In the genomic region with DNA sequence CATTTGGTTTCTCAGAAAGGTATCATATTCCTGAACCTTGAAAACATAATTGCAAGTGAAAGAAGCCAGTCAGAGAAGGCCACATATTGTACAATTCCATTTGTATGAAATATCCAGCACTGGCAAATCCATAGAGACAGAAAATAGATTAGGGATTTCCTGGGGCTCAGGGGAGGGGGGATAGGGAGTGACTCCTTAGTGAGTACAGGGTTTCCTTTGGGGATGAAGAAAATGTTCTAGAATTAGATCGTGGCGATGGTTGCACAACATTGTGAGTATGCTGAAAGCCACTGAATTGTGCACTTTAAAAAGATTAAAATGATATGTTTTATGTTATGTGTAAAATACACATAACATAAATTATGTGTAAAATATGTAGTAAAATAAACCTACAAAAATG, we compare ENCODE assay signal across 16 cellular contexts. TPM values are rescaled to one million over a fixed set of nuclear protein-coding genes. Genes with fewer than 3 reads are reported as not detected.
"Had no signal": no experiment of that assay in that cellular context is flagged by ENCODE, and none has a peak within 500 bp of the region (broad histone marks: within the 10 kb centered on the region; RNA-seq: fewer than 3 reads in every experiment).

No MANE protein-coding gene starts in this region.

- H3K27me3 ChIP-seq: tibial artery, vagina had no signal

- H3K27ac Mint-ChIP-seq: activated CD8-positive, alpha-beta T cell treated with anti-CD3 and anti-CD28 coated beads, Interleukin-2, amount 10 ng/mL, durations not matched to agents 7 days and 5 days; activated naive CD8-positive, alpha-beta T cell treated with anti-CD3 and anti-CD28 coated beads, Interleukin-2, amount 50 U/mL, for 24 hours; dendritic cell treated with granulocyte-macrophage colony-stimulating factor and Interleukin-4, amounts not matched to agents 40 ng/mL and 50 ng/mL, for 4 days; memory B cell had no signal

- H3K9me3 Mint-ChIP-seq: activated naive CD8-positive, alpha-beta T cell treated with anti-CD3 and anti-CD28 coated beads, Interleukin-2, amount 50 U/mL, for 24 hours; dendritic cell treated with granulocyte-macrophage colony-stimulating factor and Interleukin-4, amounts not matched to agents 40 ng/mL and 50 ng/mL, for 4 days; memory B cell; natural killer cell treated with Interleukin-12 subunit alpha and Interleukin-12 subunit beta and Interleukin-15 and Interleukin-18, amount 100 ng/mL, for 72 hours had no signal

- H3K4me3 ChIP-seq: tibial artery, vagina had no signal

- H3K36me3 ChIP-seq: tibial artery, vagina had no signal

- H3K36me3 Mint-ChIP-seq: memory B cell; natural killer cell treated with Interleukin-12 subunit alpha and Interleukin-12 subunit beta and Interleukin-15 and Interleukin-18, amount 100 ng/mL, for 72 hours had no signal

- H3K27ac ChIP-seq: tibial artery, vagina had no signal

- H3K4me1 ChIP-seq: tibial artery, vagina had no signal

- H3K4me3 Mint-ChIP-seq: activated CD8-positive, alpha-beta T cell treated with anti-CD3 and anti-CD28 coated beads, Interleukin-2, amount 10 ng/mL, durations not matched to agents 7 days and 5 days; activated naive CD8-positive, alpha-beta T cell treated with anti-CD3 and anti-CD28 coated beads, Interleukin-2, amount 50 U/mL, for 24 hours; dendritic cell treated with granulocyte-macrophage colony-stimulating factor and Interleukin-4, amounts not matched to agents 40 ng/mL and 50 ng/mL, for 4 days; memory B cell; natural killer cell treated with Interleukin-12 subunit alpha and Interleukin-12 subunit beta and Interleukin-15 and Interleukin-18, amount 100 ng/mL, for 72 hours had no signal

- H3K9me3 ChIP-seq: tibial artery, vagina had no signal

- ATAC-seq: activated CD8-positive, alpha-beta T cell treated with anti-CD3 and anti-CD28 coated beads, Interleukin-2, amount 10 ng/mL, durations not matched to agents 7 days and 5 days; activated naive CD8-positive, alpha-beta T cell treated with anti-CD3 and anti-CD28 coated beads, Interleukin-2, amount 50 U/mL, for 24 hours; natural killer cell treated with Interleukin-12 subunit alpha and Interleukin-12 subunit beta and Interleukin-15 and Interleukin-18, amount 100 ng/mL, for 72 hours had no signal

- H3K27me3 Mint-ChIP-seq: activated naive CD8-positive, alpha-beta T cell treated with anti-CD3 and anti-CD28 coated beads, Interleukin-2, amount 50 U/mL, for 24 hours; dendritic cell treated with granulocyte-macrophage colony-stimulating factor and Interleukin-4, amounts not matched to agents 40 ng/mL and 50 ng/mL, for 4 days; memory B cell; natural killer cell treated with Interleukin-12 subunit alpha and Interleukin-12 subunit beta and Interleukin-15 and Interleukin-18, amount 100 ng/mL, for 72 hours had no signal

- DNase-seq: activated CD4-positive, alpha-beta T cell treated with anti-CD3 and anti-CD28 coated beads for 4 hours; activated CD8-positive, alpha-beta memory T cell treated with anti-CD3 and anti-CD28 coated beads, Interleukin-2, amount 50 U/mL, for 48 hours; activated CD8-positive, alpha-beta T cell treated with anti-CD3 and anti-CD28 coated beads, Interleukin-2, amount 10 ng/mL, durations not matched to agents 7 days and 5 days; activated naive CD4-positive, alpha-beta T cell treated with Interleukin-2 at 50 U/mL for 16 hours; activated naive CD8-positive, alpha-beta T cell treated with anti-CD3 and anti-CD28 coated beads, Interleukin-2, amount 50 U/mL, for 24 hours; foreskin melanocyte; head of caudate nucleus; stimulated activated CD4-positive, alpha-beta T cell treated with anti-CD3 and anti-CD28 coated beads, Interleukin-4, amount 100 ng/mL, for 4 hours; tibial artery had no signal

RNA-seq across cellular contexts. Expression of a gene that starts 10.3 kb away (rescaled TPM):
- total RNA-seq: epithelial cell of proximal tubule, pulmonary artery endothelial cell had no signal

RNA-seq across cellular contexts. Expression of a gene that starts 30.7 kb away (rescaled TPM):
- total RNA-seq: epithelial cell of proximal tubule, osteocyte, pulmonary artery endothelial cell had no signal
